In the genomic region with DNA sequence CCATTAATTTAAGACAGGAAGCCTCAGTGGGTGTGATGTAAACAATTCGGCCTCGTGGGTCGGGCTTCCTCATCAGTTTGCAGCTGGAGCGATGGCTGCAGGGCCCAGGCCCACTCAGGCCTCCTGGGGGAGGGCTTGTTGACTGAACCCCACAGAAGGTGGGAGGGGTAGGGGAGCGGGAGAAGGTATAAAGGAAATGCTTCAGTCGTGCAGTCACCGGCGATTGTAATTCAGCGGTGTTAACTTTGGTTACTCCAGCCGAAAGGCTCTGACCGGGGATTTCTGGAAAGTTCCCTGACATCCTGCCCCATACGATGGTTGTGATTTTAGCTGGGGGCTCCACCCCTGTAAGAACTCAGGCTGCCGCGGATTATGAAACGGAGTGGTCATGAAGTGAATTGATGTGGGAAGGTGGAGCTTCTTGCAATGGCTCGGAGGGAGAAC, we compare ENCODE assay signal across 8 cellular contexts.
DNase-seq lines count a peak whose midpoint lies in the region; ATAC-seq, FAIRE-seq and TF ChIP-seq lines count a peak whose summit lies in the region.

No MANE protein-coding gene starts in this region.

- TF ChIP-seq CTCF in BJ (IDR thresholded peaks at IDR 0.05; ENCODE audit: insufficient read depth, low read depth, low read length) (no peak), endothelial cell of umbilical vein (IDR thresholded peaks at IDR 0.05; ENCODE audit: extremely low read depth in 1 of 2, insufficient read depth in 1 of 2, low read depth in 1 of 2, low read length in 2 of 2) (no peak), mesothelial cell of epicardium (IDR thresholded peaks at IDR 0.05; ENCODE audit: unreplicated experiment) (no peak), vagina (IDR thresholded peaks at IDR 0.05) (no peak)

- no peaks in the 10 kb centered on the region for H4K20me1 ChIP-seq in endothelial cell of umbilical vein (replicated peaks; ENCODE audit: control insufficient read depth, extremely low read depth, insufficient read depth, low read length)

- H3K79me2 ChIP-seq in endothelial cell of umbilical vein (ENCODE audit: control insufficient read depth, insufficient read depth, low read length) = no peaks in the 10 kb centered on the region

- dilution Hi-C loops in endothelial cell of umbilical vein (cut with MboI; ENCODE audit: extremely low pct_ligation_motif_present, low sequenced_read_pairs) = no loop called here

- peak overlapping the region; percentile 81 for H3K4me2 ChIP-seq in endothelial cell of umbilical vein (ENCODE audit: insufficient read depth, low read length)

- POLR2A ChIA-PET in BJ (lab: Charles Lee) (no interaction called here), endothelial cell of umbilical vein (lab: Charles Lee) (no interaction called here)

- no peaks in the 10 kb centered on the region for H3K27me3 Mint-ChIP-seq in mesothelial cell of epicardium (ENCODE audit: low read depth)

- peaks cover 2% of the 10 kb centered on the region for H3K9me3 ChIP-seq in endothelial cell of umbilical vein (replicated peaks; ENCODE audit: control insufficient read depth, insufficient read depth, low read length)
- no peaks in the 10 kb centered on the region for H3K9me3 ChIP-seq in vagina

- H3K27ac ChIP-seq in endothelial cell of umbilical vein (ENCODE audit: insufficient read depth, low read depth, low read length) (peak overlapping the region; percentile 4), vagina (peak overlapping the region; percentile 72)

- H3K4me1 Mint-ChIP-seq in mesothelial cell of epicardium = peaks cover 35% of the 10 kb centered on the region

- H3K27me3 ChIP-seq in BJ (ENCODE audit: control insufficient read depth, insufficient read depth, low read length) (peaks cover 17% of the 10 kb centered on the region), endothelial cell of umbilical vein (ENCODE audit: control insufficient read depth in 2 of 2, insufficient read depth in 2 of 2, low read length in 2 of 2) (peaks cover 0 to 2% of the 10 kb centered on the region in 2 experiments), vagina (no peaks in the 10 kb centered on the region)

- no peak for ATAC-seq in GM18868 (IDR thresholded peaks at IDR 0.05; ENCODE audit: unreplicated experiment)

- H3K27ac Mint-ChIP-seq in mesothelial cell of epicardium = peak overlapping the region; percentile 96

- H3K9me1 ChIP-seq in endothelial cell of umbilical vein (replicated peaks; ENCODE audit: control insufficient read depth, extremely low read depth, insufficient read depth, low read length) = no peaks in the 10 kb centered on the region

- TF ChIP-seq POLR2A in endothelial cell of umbilical vein (IDR thresholded peaks at IDR 0.05; ENCODE audit: low read depth, low read length) = no peak
- TF ChIP-seq POLR2A in vagina (IDR thresholded peaks at IDR 0.05) = no peak
- TF ChIP-seq POLR2A in GM12891 (IDR thresholded peaks at IDR 0.05; ENCODE audit: low read depth, low read length) = no peak

- no TSS peak for BruUV-seq in endothelial cell of umbilical vein (replicated peaks; lab: Mats Ljungman, UMichigan)

- FAIRE-seq in endothelial cell of umbilical vein (lab: Jason Lieb, UNC) (peak; percentile 93), GM12891 (lab: Jason Lieb, UNC) (no peak)

- H3K36me3 Mint-ChIP-seq in mesothelial cell of epicardium = peaks cover 17% of the 10 kb centered on the region

- H3K4me1 ChIP-seq in endothelial cell of umbilical vein (ENCODE audit: control insufficient read depth, extremely low read depth, insufficient read depth, low read length) (peaks cover 17% of the 10 kb centered on the region), vagina (peaks cover 24% of the 10 kb centered on the region)

- intact Hi-C loops in endothelial cell of umbilical vein (cut with micrococcal nuclease) (loop anchor here (10.0 kb wide), 1 partner anchor 341 kb away; no protein-coding TSS in a partner anchor), vagina (cut with DNase I) (no loop called here)

- CTCF ChIA-PET in BJ (lab: Yijun Ruan, JAX) = interaction anchor here (1.2 to 2.8 kb wide), 4 partner anchors 29 to 239 kb away, joined by 4 to 13 read pairs (median 7); no protein-coding TSS in a partner anchor
- CTCF ChIA-PET in endothelial cell of umbilical vein (lab: Charles Lee) = interaction anchor here (1.0 to 3.4 kb wide), 4 partner anchors 11 to 239 kb away, joined by 3 to 13 read pairs (median 8); no protein-coding TSS in a partner anchor

- no peak for DNase-seq in BJ (ENCODE audit: low read depth)
- peak; percentile 40 for DNase-seq in endothelial cell of umbilical vein (ENCODE audit: low read depth, low spot score)
- peak in 1 of 2 experiments; percentile 46 for DNase-seq in mesothelial cell of epicardium (ENCODE audit: low spot score in 2 of 2, unreplicated experiment in 2 of 2)
- no peak for DNase-seq in vagina (ENCODE audit: extremely low spot score in 2 of 2)
- no peak for DNase-seq in NCI-H510A treated with DMSO at 0.1 percent for 48 hours (lab: John Stamatoyannopoulos, UW)
- no peak for DNase-seq in GM12891 (ENCODE audit: insufficient read length, low spot score)

- H3K36me3 ChIP-seq in BJ (ENCODE audit: control insufficient read depth, insufficient read depth, low read length) (no peaks in the 10 kb centered on the region), endothelial cell of umbilical vein (ENCODE audit: control insufficient read depth in 2 of 2, extremely low read depth in 1 of 2, insufficient read depth in 2 of 2, low read length in 2 of 2) (no peaks in the 10 kb centered on the region), vagina (no peaks in the 10 kb centered on the region)

- H3K9me3 Mint-ChIP-seq in mesothelial cell of epicardium = peaks cover 3% of the 10 kb centered on the region

- H3K4me3 Mint-ChIP-seq in mesothelial cell of epicardium = peak overlapping the region; percentile 84

- H3K4me3 ChIP-seq in BJ (ENCODE audit: low read depth, low read length) = peak overlapping the region; percentile 33
- H3K4me3 ChIP-seq in endothelial cell of umbilical vein (replicated peaks in 1 of 3; ENCODE audit: insufficient read depth in 1 of 3, low read depth in 1 of 3, low read length in 3 of 3) = peak overlapping the region; percentile 10 to 68 (median 36)
- H3K4me3 ChIP-seq in vagina = peak overlapping the region; percentile 48 to 54

- H2AFZ ChIP-seq in endothelial cell of umbilical vein (ENCODE audit: low read depth, low read length) = peak overlapping the region; percentile 83

- no peak overlapping the region for H3K9ac ChIP-seq in endothelial cell of umbilical vein (replicated peaks; ENCODE audit: extremely low read depth, insufficient read depth, low read length)

TF ChIP-seq in PFSK-1, 5 proteins besides CTCF, POLR2A, EP300 and RAD21 (continues in another document):
- TF ChIP-seq FOXP2 (optimal IDR thresholded peaks at IDR 0.05; ENCODE audit: borderline replicate concordance, extremely low read depth, extremely low read length, insufficient read depth) (peak; percentile 98), POLR2AphosphoS5 (IDR thresholded peaks at IDR 0.05; ENCODE audit: low read depth, low read length) (no peak), SIN3A (IDR thresholded peaks at IDR 0.05; ENCODE audit: borderline replicate concordance, insufficient read depth, low read length) (peak; percentile 61; the same call in 1 of the 2 replicates)

TF ChIP-seq in endothelial cell of umbilical vein, 7 proteins besides CTCF, POLR2A, EP300 and RAD21:
- TF ChIP-seq POLR2AphosphoS5 (IDR thresholded peaks at IDR 0.05; ENCODE audit: insufficient read depth, low read depth, low read length) (no peak), GATA2 (IDR thresholded peaks at IDR 0.05; ENCODE audit: insufficient read depth, insufficient read length, low read depth, low read length) (no peak), FOS (IDR thresholded peaks at IDR 0.05; ENCODE audit: borderline replicate concordance, insufficient read depth, low read length) (no peak), MAX (IDR thresholded peaks at IDR 0.05; ENCODE audit: insufficient read depth, insufficient read length) (no peak), JUN (IDR thresholded peaks at IDR 0.05; ENCODE audit: borderline replicate concordance, insufficient read depth, insufficient read length, low read depth) (no peak), MYC (IDR thresholded peaks at IDR 0.05; ENCODE audit: low read depth, low read length) (no peak)

TF ChIP-seq in GM12891, 5 proteins besides CTCF, POLR2A, EP300 and RAD21:
- TF ChIP-seq TAF1 (IDR thresholded peaks at IDR 0.05; ENCODE audit: low read depth, low read length) (no peak), SPI1 (IDR thresholded peaks at IDR 0.05; ENCODE audit: low read depth, low read length) (no peak), PAX5 (IDR thresholded peaks at IDR 0.05; ENCODE audit: insufficient read depth, low read length, severe bottlenecking) (no peak), POU2F2 (IDR thresholded peaks at IDR 0.05; ENCODE audit: low read depth, low read length) (no peak), POLR2AphosphoS5 (IDR thresholded peaks at IDR 0.05; ENCODE audit: low read depth, low read length) (no peak)
